In genomic region chr5:62575556-62575955, GRCh38 we compare ENCODE assay signal across 13 cellular contexts.
"Had no signal": no experiment of that assay in that cellular context is flagged by ENCODE, and none has a peak within 500 bp of the region (broad histone marks: within the 10 kb centered on the region; RNA-seq: fewer than 3 reads in every experiment).

No MANE protein-coding gene starts in this region.

- H3K27ac ChIP-seq: adrenal gland, lower lobe of right lung, sigmoid colon had no signal

- H3K27me3 Mint-ChIP-seq: type B pancreatic cell had no signal

- H3K4me3 ChIP-seq: adrenal gland, lower lobe of right lung, sigmoid colon had no signal

- H3K27me3 ChIP-seq: adrenal gland, sigmoid colon had no signal

- DNase-seq: activated CD8-positive, alpha-beta memory T cell treated with anti-CD3 and anti-CD28 coated beads, Interleukin-2, amount 50 U/mL, for 48 hours; activated CD8-positive, alpha-beta T cell treated with anti-CD3 and anti-CD28 coated beads, Interleukin-2, amount 10 ng/mL, durations not matched to agents 7 days and 5 days; activated naive CD4-positive, alpha-beta T cell; adrenal gland; effector memory CD4-positive, alpha-beta T cell; left cardiac atrium; lower lobe of right lung; sigmoid colon; stimulated activated CD4-positive, alpha-beta T cell treated with anti-CD3 and anti-CD28 coated beads, Interleukin-2, amount 100 ng/mL, for 24 hours; stimulated activated naive CD4-positive, alpha-beta T cell treated with Interleukin-2 at 50 U/mL for 16 hours had no signal

- H3K27ac Mint-ChIP-seq: activated CD8-positive, alpha-beta T cell treated with anti-CD3 and anti-CD28 coated beads, Interleukin-2, amount 10 ng/mL, durations not matched to agents 7 days and 5 days; nephron; type B pancreatic cell had no signal

- ATAC-seq: activated CD8-positive, alpha-beta T cell treated with anti-CD3 and anti-CD28 coated beads, Interleukin-2, amount 10 ng/mL, durations not matched to agents 7 days and 5 days; esophagus mucosa; left cardiac atrium; lower lobe of right lung had no signal

- H3K4me3 Mint-ChIP-seq: activated CD8-positive, alpha-beta T cell treated with anti-CD3 and anti-CD28 coated beads, Interleukin-2, amount 10 ng/mL, durations not matched to agents 7 days and 5 days; nephron; type B pancreatic cell had no signal

- H3K36me3 ChIP-seq: adrenal gland, lower lobe of right lung had no signal

- H3K9me3 Mint-ChIP-seq: type B pancreatic cell had no signal
